8 cellular contexts compared by ENCODE assay signal in the genomic region with DNA sequence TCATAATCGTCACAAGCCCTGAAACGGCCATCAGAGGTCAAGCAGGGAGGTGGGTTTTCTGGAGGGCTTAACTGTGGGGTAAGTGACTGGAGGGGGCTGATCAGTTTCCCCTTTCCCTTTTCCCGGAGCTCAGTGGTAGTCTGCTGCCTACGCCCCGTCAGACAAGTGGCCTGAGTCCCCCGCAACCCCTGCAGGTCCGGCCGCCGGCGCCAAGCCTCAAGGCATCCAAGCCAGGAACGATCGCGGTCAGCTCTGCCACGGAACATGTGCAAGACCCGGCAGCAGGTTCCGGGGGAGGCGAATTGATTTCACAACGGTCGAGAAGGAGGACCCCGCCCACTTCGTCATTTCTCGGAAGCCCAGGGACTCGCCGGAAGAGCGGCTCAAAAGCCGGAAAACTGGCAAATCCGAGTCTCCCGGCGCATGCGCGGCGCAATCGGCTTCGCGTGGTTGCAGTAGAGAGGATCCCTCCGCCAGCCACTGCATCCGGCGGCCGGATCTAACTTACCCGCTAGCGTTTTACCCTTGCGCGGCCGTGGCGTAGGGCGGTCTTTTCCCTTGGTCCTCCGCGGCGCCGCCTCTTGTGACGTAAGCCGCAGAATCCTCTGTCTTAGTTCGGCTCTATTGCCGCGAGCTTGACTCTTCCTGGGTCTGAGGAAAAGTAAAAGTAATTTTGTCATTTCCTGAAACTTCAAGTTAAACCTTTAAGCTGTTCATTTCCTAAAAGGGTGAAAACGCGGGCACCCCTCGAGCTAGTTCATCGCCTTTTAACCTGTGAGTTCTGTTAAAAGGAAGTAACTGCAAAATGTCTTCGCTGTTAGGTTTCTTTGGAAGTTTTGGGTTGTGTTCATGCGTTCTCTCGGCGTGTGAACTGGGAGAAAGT. TPM values are rescaled to one million over a fixed set of nuclear protein-coding genes. Genes with fewer than 3 reads are reported as not detected.
DNase-seq lines count a peak whose midpoint lies in the region; ATAC-seq, FAIRE-seq and TF ChIP-seq lines count a peak whose summit lies in the region.

No MANE protein-coding gene starts in this region.

- intact Hi-C loops in Caco-2 (cut with micrococcal nuclease; ENCODE audit: unreplicated experiment) = loop anchor here (1.0 kb wide), 2 partner anchors 15 to 26 kb away; a partner anchor contains a TSS

- BruUV-seq in Caco-2 (replicated peaks; lab: Mats Ljungman, UMichigan) = no TSS peak

- no peaks in the 10 kb centered on the region for H3K27me3 Mint-ChIP-seq in Caco-2 (ENCODE audit: insufficient read depth, unreplicated experiment)
- no peaks in the 10 kb centered on the region for H3K27me3 Mint-ChIP-seq in activated CD8-positive, alpha-beta memory T cell treated with anti-CD3 and anti-CD28 coated beads, Interleukin-2, amount 10 ng/mL, durations not matched to agents 7 days and 5 days
- H3K27me3 Mint-ChIP-seq in effector memory CD8-positive, alpha-beta T cell = peaks cover 6 to 9% of the 10 kb centered on the region in 2 donors

- peak; percentile 86 for FAIRE-seq in HTR-8/SVneo (lab: Jason Lieb, UNC)

- peaks cover 7% of the 10 kb centered on the region for H3K4me1 Mint-ChIP-seq in Caco-2 (ENCODE audit: low read depth, unreplicated experiment)
- peaks cover 20% of the 10 kb centered on the region for H3K4me1 Mint-ChIP-seq in activated CD8-positive, alpha-beta memory T cell treated with anti-CD3 and anti-CD28 coated beads, Interleukin-2, amount 10 ng/mL, durations not matched to agents 7 days and 5 days
- peaks cover 12 to 18% of the 10 kb centered on the region in 2 donors for H3K4me1 Mint-ChIP-seq in effector memory CD8-positive, alpha-beta T cell (ENCODE audit: low read depth in 2 of 2)

- ATAC-seq in GM21381 (IDR thresholded peaks at IDR 0.05; ENCODE audit: unreplicated experiment) = peak; percentile 94
- peak; percentile 95 for ATAC-seq in activated CD8-positive, alpha-beta memory T cell treated with anti-CD3 and anti-CD28 coated beads, Interleukin-2, amount 10 ng/mL, durations not matched to agents 7 days and 5 days
- peak; percentile 88 for ATAC-seq in effector memory CD8-positive, alpha-beta T cell (replicated peaks)

- H3K9me3 ChIP-seq in Caco-2 = no peaks in the 10 kb centered on the region

- H3K27ac Mint-ChIP-seq in Caco-2 (ENCODE audit: unreplicated experiment) = peak overlapping the region; percentile 87
- peak overlapping the region; percentile 97 for H3K27ac Mint-ChIP-seq in activated CD8-positive, alpha-beta memory T cell treated with anti-CD3 and anti-CD28 coated beads, Interleukin-2, amount 10 ng/mL, durations not matched to agents 7 days and 5 days
- H3K27ac Mint-ChIP-seq in effector memory CD8-positive, alpha-beta T cell = peak overlapping the region; percentile 98

- H3K4me1 ChIP-seq in Caco-2 = no peaks in the 10 kb centered on the region; the same call in 1 of the 2 replicates

- no peaks in the 10 kb centered on the region for H3K27me3 ChIP-seq in Caco-2 (replicated peaks; ENCODE audit: control insufficient read depth, insufficient read depth, low read length)

- no peaks in the 10 kb centered on the region for H3K9me3 Mint-ChIP-seq in Caco-2 (ENCODE audit: unreplicated experiment)
- H3K9me3 Mint-ChIP-seq in activated CD8-positive, alpha-beta memory T cell treated with anti-CD3 and anti-CD28 coated beads, Interleukin-2, amount 10 ng/mL, durations not matched to agents 7 days and 5 days (ENCODE audit: low read depth) = no peaks in the 10 kb centered on the region
- no peaks in the 10 kb centered on the region for H3K9me3 Mint-ChIP-seq in effector memory CD8-positive, alpha-beta T cell

- POLR2A ChIA-PET in Caco-2 (lab: Charles Lee) = interaction anchor here (0.6 to 3.8 kb wide), 7 partner anchors 12 to 620 kb away, joined by 3 to 153 read pairs (median 3); a partner anchor contains a TSS

- CTCF ChIA-PET in Caco-2 (lab: Charles Lee) = interaction anchor here (0.6 to 2.4 kb wide), 3 partner anchors 14 to 193 kb away, joined by 3 to 12 read pairs (median 11); a partner anchor contains a TSS
- CTCF ChIA-PET in activated CD8-positive, alpha-beta memory T cell treated with anti-CD3 and anti-CD28 coated beads, Interleukin-2, amount 10 ng/mL, durations not matched to agents 7 days and 5 days (lab: Charles Lee) = interaction anchor here (0.7 to 4.3 kb wide), 10 partner anchors 10 to 501 kb away, joined by 3 to 86 read pairs (median 4); a partner anchor contains a TSS

- peaks cover 16% of the 10 kb centered on the region for H3K36me3 Mint-ChIP-seq in Caco-2 (ENCODE audit: insufficient read depth, unreplicated experiment)
- H3K36me3 Mint-ChIP-seq in activated CD8-positive, alpha-beta memory T cell treated with anti-CD3 and anti-CD28 coated beads, Interleukin-2, amount 10 ng/mL, durations not matched to agents 7 days and 5 days = peaks cover 17% of the 10 kb centered on the region
- peaks cover 18% of the 10 kb centered on the region for H3K36me3 Mint-ChIP-seq in effector memory CD8-positive, alpha-beta T cell (ENCODE audit: insufficient read depth)

- no peak for TF ChIP-seq CTCF in Caco-2 (IDR thresholded peaks at IDR 0.05; ENCODE audit: insufficient read depth in 1 of 2, low read depth in 1 of 2, low read length in 1 of 2, severe bottlenecking in 1 of 2, unreplicated experiment in 1 of 2)

- peak overlapping the region; percentile 72 for H3K4me3 ChIP-seq in Caco-2 (ENCODE audit: low read depth, low read length)

- peak overlapping the region; percentile 80 for H3K4me3 Mint-ChIP-seq in Caco-2 (ENCODE audit: unreplicated experiment)
- H3K4me3 Mint-ChIP-seq in activated CD8-positive, alpha-beta memory T cell treated with anti-CD3 and anti-CD28 coated beads, Interleukin-2, amount 10 ng/mL, durations not matched to agents 7 days and 5 days = peak overlapping the region; percentile 95
- H3K4me3 Mint-ChIP-seq in effector memory CD8-positive, alpha-beta T cell = peak overlapping the region; percentile 88 to 93

- DNase-seq in Caco-2 (peak; percentile 97 to 99), HTR-8/SVneo (ENCODE audit: insufficient read length, low spot score) (peak; percentile 96), NOMO-1 treated with DMSO at 0.1 percent for 48 hours (lab: John Stamatoyannopoulos, UW; ENCODE audit: unreplicated experiment) (peak; percentile 100), medulla oblongata (ENCODE audit: extremely low spot score) (peak; percentile 99)
- peak; percentile 99 for DNase-seq in activated CD8-positive, alpha-beta memory T cell treated with anti-CD3 and anti-CD28 coated beads, Interleukin-2, amount 10 ng/mL, durations not matched to agents 7 days and 5 days
- peak; percentile 94 to 97 (median 96) for DNase-seq in effector memory CD8-positive, alpha-beta T cell
- peak; percentile 94 to 98 (median 97) for DNase-seq in stimulated activated CD4-positive, alpha-beta T cell treated with anti-CD3 and anti-CD28 coated beads, TNF-alpha, amount 100 ng/mL, for 48 hours (ENCODE audit: low read depth in 3 of 3)

- no peaks in the 10 kb centered on the region for H3K36me3 ChIP-seq in Caco-2 (ENCODE audit: control insufficient read depth, insufficient read depth, low read length)

RNA-seq across cellular contexts. Expression of a gene that starts 14.9 kb away (rescaled TPM):
- total RNA-seq in Caco-2 (2022) = 108 and 114 TPM in 2 replicates
- total RNA-seq in activated CD8-positive, alpha-beta memory T cell treated with anti-CD3 and anti-CD28 coated beads, Interleukin-2, amount 10 ng/mL, durations not matched to agents 7 days and 5 days = 100 to 1,000 TPM; 166 to 254 TPM

Comparison
In these comparisons a context has a peak if more than half of its experiments do, and no peak if none do; other contexts are left out.
1. Peak in every context shown above with its lines: DNase-seq, ATAC-seq and H3K4me3 ChIP-seq.